In genomic region chr4:111883557-111883999, GRCh38 we compare ENCODE assay signal across 18 cellular contexts.
DNase-seq lines count a peak whose midpoint lies in the region; ATAC-seq and TF ChIP-seq lines count a peak whose summit lies in the region.
"Had no signal": no experiment of that assay in that cellular context is flagged by ENCODE, and none has a peak within 500 bp of the region (broad histone marks: within the 10 kb centered on the region; RNA-seq: fewer than 3 reads in every experiment).

No MANE protein-coding gene starts in this region.

- H3K9ac ChIP-seq in endodermal cell (ENCODE audit: extremely low read depth, low read length, poor library complexity, severe bottlenecking) = no peak overlapping the region

- TF ChIP-seq CTCF in endodermal cell (conservative IDR thresholded peaks at IDR 0.05) = no peak

- H3K4me1 Mint-ChIP-seq in endodermal cell = peaks cover 31% of the 10 kb centered on the region
- H3K4me1 Mint-ChIP-seq: activated B cell treated with CpG ODN at 0.5 μM for 24 hours; CD8-positive, alpha-beta memory T cell; IgD-negative memory B cell; natural killer cell; stimulated activated effector memory CD8-positive, alpha-beta T cell treated with anti-CD3 and anti-CD28 coated beads, Interleukin-12 subunit alpha, Interleukin-12 subunit beta, amount 100 ng/mL, for 72 hours had no signal

- no peak overlapping the region for H3K27ac ChIP-seq in endodermal cell (ENCODE audit: low read depth, low read length)

- ATAC-seq in HG02642 (IDR thresholded peaks at IDR 0.05; ENCODE audit: poor library complexity, unreplicated experiment) = no peak
- ATAC-seq: left ventricle myocardium superior; natural killer cell; right cardiac atrium; stimulated activated effector memory CD8-positive, alpha-beta T cell treated with anti-CD3 and anti-CD28 coated beads, Interleukin-12 subunit alpha, Interleukin-12 subunit beta, amount 100 ng/mL, for 72 hours had no signal

- H3K4me3 ChIP-seq in endodermal cell (ENCODE audit: low read length) = peak overlapping the region; percentile 48

- no peaks in the 10 kb centered on the region for H3K9me3 ChIP-seq in endodermal cell (ENCODE audit: control insufficient read depth, low read length)

- peaks cover 17% of the 10 kb centered on the region for H3K4me1 ChIP-seq in endodermal cell (ENCODE audit: control insufficient read depth, insufficient read depth, low read length)

- H3K9me3 Mint-ChIP-seq in endodermal cell = no peaks in the 10 kb centered on the region
- H3K9me3 Mint-ChIP-seq: activated B cell treated with CpG ODN at 0.5 μM for 24 hours, IgD-negative memory B cell had no signal

- H3K36me3 ChIP-seq in endodermal cell (ENCODE audit: control insufficient read depth, insufficient read depth, low read length) = no peaks in the 10 kb centered on the region

- DNase-seq in NCI-H2107 treated with DMSO at 0.1 percent for 48 hours (lab: John Stamatoyannopoulos, UW; ENCODE audit: unreplicated experiment) (peak; percentile 32), NCI-H2107 (lab: John Stamatoyannopoulos, UW) (no peak), NCI-H510A treated with DMSO at 0.1 percent for 48 hours (lab: John Stamatoyannopoulos, UW) (peak; percentile 67), endodermal cell (peak; percentile 71), T-helper 2 cell (no peak), NCI-H1436 treated with DMSO at 0.1 percent for 48 hours (lab: John Stamatoyannopoulos, UW) (no peak), NCI-H2196 treated with DMSO at 0.1 percent for 48 hours (lab: John Stamatoyannopoulos, UW; ENCODE audit: unreplicated experiment) (no peak)
- DNase-seq: activated B cell treated with CpG ODN at 0.5 μM for 24 hours; CD8-positive, alpha-beta memory T cell; GOT3; left ventricle myocardium superior; natural killer cell; right cardiac atrium; stimulated activated CD4-positive, alpha-beta T cell treated with anti-CD3 and anti-CD28 coated beads, Interleukin-4, amount 100 ng/mL, for 4 hours; trophoblast cell had no signal

- 30% methylated on average over 1 of the region's 1 CpG; no CpG with 5 or more reads in 1 of the 2 experiments for WGBS in endodermal cell (ENCODE audit: insufficient coverage in 1 of 2, insufficient read length in 1 of 2), 2 experiments

- H3K27ac Mint-ChIP-seq in endodermal cell = peak overlapping the region; percentile 83
- H3K27ac Mint-ChIP-seq: activated B cell treated with CpG ODN at 0.5 μM for 24 hours; CD8-positive, alpha-beta memory T cell; IgD-negative memory B cell; natural killer cell; stimulated activated effector memory CD8-positive, alpha-beta T cell treated with anti-CD3 and anti-CD28 coated beads, Interleukin-12 subunit alpha, Interleukin-12 subunit beta, amount 100 ng/mL, for 72 hours had no signal

- H3K27me3 Mint-ChIP-seq in endodermal cell (ENCODE audit: insufficient read depth) = peaks cover 6% of the 10 kb centered on the region
- H3K27me3 Mint-ChIP-seq: CD8-positive, alpha-beta memory T cell had no signal

- H3K4me3 Mint-ChIP-seq in endodermal cell = peak overlapping the region; percentile 31
- H3K4me3 Mint-ChIP-seq: activated B cell treated with CpG ODN at 0.5 μM for 24 hours; CD8-positive, alpha-beta memory T cell; IgD-negative memory B cell; natural killer cell; stimulated activated effector memory CD8-positive, alpha-beta T cell treated with anti-CD3 and anti-CD28 coated beads, Interleukin-12 subunit alpha, Interleukin-12 subunit beta, amount 100 ng/mL, for 72 hours had no signal

- no peaks in the 10 kb centered on the region for H3K36me3 Mint-ChIP-seq in endodermal cell (ENCODE audit: low read depth)
- H3K36me3 Mint-ChIP-seq: CD8-positive, alpha-beta memory T cell; IgD-negative memory B cell; natural killer cell; stimulated activated effector memory CD8-positive, alpha-beta T cell treated with anti-CD3 and anti-CD28 coated beads, Interleukin-12 subunit alpha, Interleukin-12 subunit beta, amount 100 ng/mL, for 72 hours had no signal

- no peaks in the 10 kb centered on the region for H3K27me3 ChIP-seq in endodermal cell (ENCODE audit: control insufficient read depth, insufficient read depth, low read length, poor library complexity, severe bottlenecking)

Comparison
In these comparisons a context has a peak if more than half of its experiments do, and no peak if none do; other contexts are left out.
1. DNase-seq: peak in NCI-H2107 treated with DMSO at 0.1 percent for 48 hours (single experiment), NCI-H510A treated with DMSO at 0.1 percent for 48 hours (single experiment) and endodermal cell (single experiment); none in NCI-H2107 (single experiment), T-helper 2 cell (0 of 5), NCI-H1436 treated with DMSO at 0.1 percent for 48 hours (single experiment) and NCI-H2196 treated with DMSO at 0.1 percent for 48 hours (single experiment).